Comparison of ENCODE assay signal across 8 cellular contexts in genomic region chr9:10366171-10366779, GRCh38.
DNase-seq lines count a peak whose midpoint lies in the region; ATAC-seq and TF ChIP-seq lines count a peak whose summit lies in the region.

No MANE protein-coding gene starts in this region.

- H3K4me1 ChIP-seq in heart right ventricle = no peaks in the 10 kb centered on the region
- no peaks in the 10 kb centered on the region for H3K4me1 ChIP-seq in right cardiac atrium (ENCODE audit: control insufficient read depth, insufficient read depth, low read length)

- 31 to 33% methylated on average over 3 of the region's 3 CpGs for WGBS in heart right ventricle, 2 donors
- WGBS in right cardiac atrium = 38% methylated on average over 3 of the region's 3 CpGs

- intact Hi-C loops in heart right ventricle (cut with DNase I) = no loop called here
- intact Hi-C loops in right cardiac atrium (cut with DNase I) = no loop called here

- H3K9me3 ChIP-seq in heart right ventricle (no peaks in the 10 kb centered on the region), right cardiac atrium (ENCODE audit: control insufficient read depth, low read length) (no peaks in the 10 kb centered on the region)

- H3K4me3 ChIP-seq in heart right ventricle = no peak overlapping the region
- no peak overlapping the region for H3K4me3 ChIP-seq in right cardiac atrium (ENCODE audit: low read length)
- no peak overlapping the region for H3K4me3 ChIP-seq in kidney epithelial cell (ENCODE audit: low read depth, low read length)

- no peaks in the 10 kb centered on the region for H3K36me3 ChIP-seq in heart right ventricle
- H3K36me3 ChIP-seq in kidney epithelial cell (ENCODE audit: control insufficient read depth, insufficient read depth, low read length) = no peaks in the 10 kb centered on the region

- DNase-seq in heart right ventricle (peak in 1 of 2 donors; percentile 4), right cardiac atrium (no peak), NCI-H1694 treated with DMSO at 0.1 percent for 48 hours (lab: John Stamatoyannopoulos, UW) (peak; percentile 64), amniotic epithelial cell (ENCODE audit: low read depth) (peak; percentile 49), kidney epithelial cell (ENCODE audit: low read depth) (no peak)
- no peak for DNase-seq in activated effector memory CD4-positive, alpha-beta T cell treated with anti-CD3 and anti-CD28 coated beads, Interleukin-2, amount 50 U/mL, for 16 hours

- ATAC-seq in heart right ventricle = no peak
- no peak for ATAC-seq in right cardiac atrium
- ATAC-seq in HG02870 (IDR thresholded peaks at IDR 0.05; ENCODE audit: unreplicated experiment) = peak; percentile 92
- ATAC-seq in HG03045 (IDR thresholded peaks at IDR 0.05; ENCODE audit: unreplicated experiment) = no peak

- TF ChIP-seq CTCF in heart right ventricle (IDR thresholded peaks at IDR 0.05) (peak; percentile 12 to 66 (median 50)), kidney epithelial cell (IDR thresholded peaks at IDR 0.05; ENCODE audit: insufficient read depth, low read length, poor library complexity, severe bottlenecking) (peak; percentile 63)

- H3K27ac ChIP-seq in heart right ventricle (no peak overlapping the region), right cardiac atrium (ENCODE audit: low read length) (no peak overlapping the region)

- H3K27me3 ChIP-seq in heart right ventricle (no peaks in the 10 kb centered on the region), right cardiac atrium (ENCODE audit: control insufficient read depth, insufficient read depth) (no peaks in the 10 kb centered on the region), kidney epithelial cell (ENCODE audit: control insufficient read depth, insufficient read depth, low read length) (no peaks in the 10 kb centered on the region)

Comparison
In these comparisons a context has a peak if more than half of its experiments do, and no peak if none do; other contexts are left out.
1. DNase-seq: peak in NCI-H1694 treated with DMSO at 0.1 percent for 48 hours (single experiment) and amniotic epithelial cell (single experiment); none in right cardiac atrium (0 of 3), kidney epithelial cell (single experiment) and activated effector memory CD4-positive, alpha-beta T cell treated with anti-CD3 and anti-CD28 coated beads, Interleukin-2, amount 50 U/mL, for 16 hours (single experiment).